25 cellular contexts compared by ENCODE assay signal in genomic region chr12:10957741-10958140, GRCh38. TPM values are rescaled to one million over a fixed set of nuclear protein-coding genes. Genes with fewer than 3 reads are reported as not detected.
DNase-seq lines count a peak whose midpoint lies in the region; ATAC-seq and TF ChIP-seq lines count a peak whose summit lies in the region.
"Had no signal": no experiment of that assay in that cellular context is flagged by ENCODE, and none has a peak within 500 bp of the region (broad histone marks: within the 10 kb centered on the region; RNA-seq: fewer than 3 reads in every experiment).

No MANE protein-coding gene starts in this region.

- peaks cover 7% of the 10 kb centered on the region for H3K9me3 Mint-ChIP-seq in GM23338

- POLR2A ChIA-PET in AG04449 (lab: Yijun Ruan, JAX), result no interaction called here

- ATAC-seq in HG03196 (IDR thresholded peaks at IDR 0.05; ENCODE audit: unreplicated experiment), result no peak
- ATAC-seq in GM23338, result no peak
- ATAC-seq: T-cell had no signal

- H3K4me3 ChIP-seq in AG04449 (ENCODE audit: low read depth, low read length) (no peak overlapping the region), GM23248 (no peak overlapping the region), GM23338 (no peak overlapping the region)
- H3K4me3 ChIP-seq: BLaER1 treated with 17β-estradiol and CSF1 and Interleukin-3, amounts not matched to agents 10 nM and 100 nM; SK-N-MC had no signal

- DNase-seq in AG04449 (ENCODE audit: low read depth, low spot score) (peak; percentile 36), GM23248 (peak; percentile 8), astrocyte of the hippocampus (ENCODE audit: low read depth, low spot score) (peak; percentile 47), glomerular visceral epithelial cell (ENCODE audit: extremely low spot score) (peak; percentile 10), posterior vena cava (ENCODE audit: low spot score) (no peak), GM23338 (ENCODE audit: low spot score) (no peak)
- DNase-seq: CD4-positive, alpha-beta memory T cell; DND-41; GDM1; KBM-7; NCI-H1105 treated with DMSO at 0.1 percent for 48 hours; NCI-H2029 treated with DMSO at 0.1 percent for 48 hours; NCI-H2171; NCI-H345; NCI-H524; NCI-H774; NK-92 treated with Interleukin-12 subunit alpha and Interleukin-12 subunit beta, amount 100 ng/mL, for 24 hours; SHP77 treated with DMSO at 0.1 percent for 48 hours; T-cell had no signal

- H3K36me3 ChIP-seq in GM23248 (ENCODE audit: low read depth) (no peaks in the 10 kb centered on the region), GM23338 (ENCODE audit: insufficient read depth) (no peaks in the 10 kb centered on the region)

- intact Hi-C loops in posterior vena cava (cut with DNase I), result no loop called here

- peaks cover 8% of the 10 kb centered on the region; the same call in 2 of the 3 replicates for H3K36me3 Mint-ChIP-seq in GM23338 (ENCODE audit: low read depth)

- H3F3A ChIP-seq in GM23248 (ENCODE audit: insufficient read depth), result no peaks in the 10 kb centered on the region
- H3F3A ChIP-seq in GM23338 (replicated peaks; ENCODE audit: low read depth), result no peaks in the 10 kb centered on the region

- no peak overlapping the region for H3K27ac Mint-ChIP-seq in GM23338
- H3K27ac Mint-ChIP-seq: CD4-positive, alpha-beta memory T cell; T-cell had no signal

- CTCF ChIA-PET in AG04449 (lab: Yijun Ruan, JAX), result no interaction called here

- no peaks in the 10 kb centered on the region for H4K20me1 ChIP-seq in GM23248 (ENCODE audit: insufficient read depth)
- H4K20me1 ChIP-seq in GM23338 (replicated peaks; ENCODE audit: insufficient read depth), result no peaks in the 10 kb centered on the region; the same call in 1 of the 2 replicates
- H4K20me1 ChIP-seq: BLaER1 treated with 17β-estradiol and CSF1 and Interleukin-3, amounts not matched to agents 10 nM and 100 nM had no signal

- in situ Hi-C loops in GM23248 (cut with MboI), result no loop called here

- H3K4me3 Mint-ChIP-seq in GM23338, result no peak overlapping the region
- H3K4me3 Mint-ChIP-seq: CD4-positive, alpha-beta memory T cell; T-cell had no signal

- no peaks in the 10 kb centered on the region for H3K9me2 ChIP-seq in GM23248 (ENCODE audit: insufficient read depth)
- H3K9me2 ChIP-seq in GM23338 (ENCODE audit: insufficient read depth), result 0 out of 2 replicates have a peak, but pooled peaks cover 3% of the 10 kb centered on the region

- no peak overlapping the region for H2AFZ ChIP-seq in GM23248
- no peak overlapping the region for H2AFZ ChIP-seq in GM23338

- 0 out of 2 replicates have a peak, but pooled peaks cover 9% of the 10 kb centered on the region for H3K4me1 ChIP-seq in GM23248 (ENCODE audit: insufficient read depth)
- H3K4me1 ChIP-seq in GM23338 (ENCODE audit: insufficient read depth), result no peaks in the 10 kb centered on the region
- H3K4me1 ChIP-seq: BLaER1 treated with 17β-estradiol and CSF1 and Interleukin-3, amounts not matched to agents 10 nM and 100 nM had no signal

- no peaks in the 10 kb centered on the region; the same call in 2 of the 3 replicates for H3K4me1 Mint-ChIP-seq in GM23338

- H3K27ac ChIP-seq in GM23248 (no peak overlapping the region), GM23338 (ENCODE audit: low read depth) (no peak overlapping the region)
- H3K27ac ChIP-seq: BLaER1 treated with 17β-estradiol and CSF1 and Interleukin-3, amounts not matched to agents 10 nM and 100 nM; HL-60; RWPE1; SK-N-MC had no signal

- H3K79me2 ChIP-seq in GM23248 (ENCODE audit: insufficient read depth), result 0 out of 2 replicates have a peak, but pooled peaks cover 5% of the 10 kb centered on the region
- H3K79me2 ChIP-seq in GM23338 (replicated peaks; ENCODE audit: insufficient read depth), result peaks cover 20% of the 10 kb centered on the region

- H3K4me2 ChIP-seq in GM23248 (ENCODE audit: unreplicated experiment) (no peak overlapping the region), GM23338 (no peak overlapping the region)
- H3K4me2 ChIP-seq: BLaER1 treated with 17β-estradiol and CSF1 and Interleukin-3, amounts not matched to agents 10 nM and 100 nM had no signal

- no peaks in the 10 kb centered on the region for H3K27me3 ChIP-seq in GM23248 (replicated peaks; ENCODE audit: insufficient read depth)
- H3K27me3 ChIP-seq in GM23338 (ENCODE audit: insufficient read depth), result no peaks in the 10 kb centered on the region
- H3K27me3 ChIP-seq: BLaER1 treated with 17β-estradiol and CSF1 and Interleukin-3, amounts not matched to agents 10 nM and 100 nM had no signal

- H3K27me3 Mint-ChIP-seq in GM23338 (ENCODE audit: insufficient read depth, low read depth, poor library complexity), result no peaks in the 10 kb centered on the region
- H3K27me3 Mint-ChIP-seq: CD4-positive, alpha-beta memory T cell; T-cell had no signal

- no peaks in the 10 kb centered on the region for H3K9me3 ChIP-seq in GM23248 (ENCODE audit: low read depth)

- no peak for TF ChIP-seq CTCF in AG04449 (IDR thresholded peaks at IDR 0.05; ENCODE audit: insufficient read depth, low read length, missing control alignments)
- no peak for TF ChIP-seq CTCF in GM23338 (conservative IDR thresholded peaks at IDR 0.05; ENCODE audit: low read depth in 2 of 2)

- H3K9ac ChIP-seq in GM23248, result no peak overlapping the region
- H3K9ac ChIP-seq: BLaER1 treated with 17β-estradiol and CSF1 and Interleukin-3, amounts not matched to agents 10 nM and 100 nM had no signal

TF ChIP-seq in GM23338, 12 proteins besides CTCF, POLR2A, EP300 and RAD21 (continues in another document):
- TF ChIP-seq POLR2AphosphoS5 (IDR thresholded peaks at IDR 0.05; ENCODE audit: low read depth) (no peak), CREB1 (CRISPR knock-in tag; IDR thresholded peaks at IDR 0.05; ENCODE audit: low read depth) (no peak), ETS1 (IDR thresholded peaks at IDR 0.05) (no peak), ZNF114 (CRISPR knock-in tag; IDR thresholded peaks at IDR 0.05) (no peak)

RNA-seq across cellular contexts. Expression of gene TAS2R14, which starts 18.7 kb away (rescaled TPM):
- total RNA-seq in GM23248 (2014; rRNA removed; shearing (Covaris generic)), result 0.76 and 1.2 TPM in 2 replicates
- polyA plus RNA-seq in GM23248 (2016; fragmentation: Nextera tagmentation; extraction: Ambion mirVana) (3.0 and 3.4 TPM in 2 replicates), GM23338 (2016; fragmentation: Nextera tagmentation; extraction: Ambion mirVana) (1.1 and 2.6 TPM in 2 replicates)
- total RNA-seq in posterior vena cava, result 1 to 10 TPM; 3.5 to 5.5 TPM
- total RNA-seq in GM23338 (2014; rRNA removed; shearing (Covaris generic)), result 4.9 and 5.9 TPM in 2 replicates

RNA-seq across cellular contexts. Expression of gene PRH2, which starts 28.7 kb away (rescaled TPM):
- total RNA-seq in GM23248 (2014; rRNA removed; shearing (Covaris generic)), result 2.5 TPM in 1 of 2 replicates, not detected in the other
- 0.53 TPM in 1 of 2 replicates, not detected in the other for polyA plus RNA-seq in GM23248 (2016; fragmentation: Nextera tagmentation; extraction: Ambion mirVana)
- not detected for total RNA-seq in posterior vena cava
- total RNA-seq in GM23338 (2014; rRNA removed; shearing (Covaris generic)), result 0.69 TPM in 1 of 2 replicates, not detected in the other
- 0.36 TPM in 1 of 2 replicates, not detected in the other for polyA plus RNA-seq in GM23338 (2016; fragmentation: Nextera tagmentation; extraction: Ambion mirVana)
- total RNA-seq: CD4-positive, alpha-beta memory T cell; HT1080; T-cell had no signal
- polyA plus RNA-seq: CD4-positive, alpha-beta memory T cell had no signal

RNA-seq across cellular contexts. Expression of gene TAS2R50, which starts 29.0 kb away (rescaled TPM):
- 0.32 TPM in 1 of 2 replicates, not detected in the other for total RNA-seq in GM23248 (2014; rRNA removed; shearing (Covaris generic))
- not detected in 2 replicates for polyA plus RNA-seq in GM23248 (2016; fragmentation: Nextera tagmentation; extraction: Ambion mirVana)
- 1 to 10 TPM; 2.0 to 3.2 TPM for total RNA-seq in posterior vena cava
- 3.4 and 5.7 TPM in 2 replicates for total RNA-seq in GM23338 (2014; rRNA removed; shearing (Covaris generic))
- not detected in 2 replicates for polyA plus RNA-seq in GM23338 (2016; fragmentation: Nextera tagmentation; extraction: Ambion mirVana)
- polyA plus RNA-seq: CD4-positive, alpha-beta memory T cell had no signal

RNA-seq across cellular contexts. Expression of gene TAS2R20, which starts 40.4 kb away (rescaled TPM):
- 1.8 and 2.5 TPM in 2 replicates for total RNA-seq in GM23248 (2014; rRNA removed; shearing (Covaris generic))
- polyA plus RNA-seq in GM23248 (2016; fragmentation: Nextera tagmentation; extraction: Ambion mirVana), result not detected in 2 replicates
- 1 to 10 TPM; 3.0 to 4.3 TPM for total RNA-seq in posterior vena cava
- 3.9 and 6.0 TPM in 2 replicates for total RNA-seq in GM23338 (2014; rRNA removed; shearing (Covaris generic))
- not detected in 2 replicates for polyA plus RNA-seq in GM23338 (2016; fragmentation: Nextera tagmentation; extraction: Ambion mirVana)

RNA-seq across cellular contexts. Expression of gene TAS2R13, which starts 48.4 kb away (rescaled TPM):
- total RNA-seq in GM23248 (2014; rRNA removed; shearing (Covaris generic)), result 0.13 and 0.32 TPM in 2 replicates
- not detected in 2 replicates for polyA plus RNA-seq in GM23248 (2016; fragmentation: Nextera tagmentation; extraction: Ambion mirVana)
- total RNA-seq in posterior vena cava, result 1 to 10 TPM; 2.4 to 2.5 TPM
- 3.6 and 6.1 TPM in 2 replicates for total RNA-seq in GM23338 (2014; rRNA removed; shearing (Covaris generic))
- not detected in 2 replicates for polyA plus RNA-seq in GM23338 (2016; fragmentation: Nextera tagmentation; extraction: Ambion mirVana)
- polyA plus RNA-seq: CD4-positive, alpha-beta memory T cell had no signal

Comparison
In these comparisons a context has a peak if more than half of its experiments do, and no peak if none do; other contexts are left out.
1. DNase-seq: peak in AG04449 (single experiment), GM23248 (single experiment), astrocyte of the hippocampus (single experiment) and glomerular visceral epithelial cell (single experiment); none in posterior vena cava (single experiment) and GM23338 (single experiment).